Comparison of ENCODE assay signal across 39 cellular contexts in the genomic region with DNA sequence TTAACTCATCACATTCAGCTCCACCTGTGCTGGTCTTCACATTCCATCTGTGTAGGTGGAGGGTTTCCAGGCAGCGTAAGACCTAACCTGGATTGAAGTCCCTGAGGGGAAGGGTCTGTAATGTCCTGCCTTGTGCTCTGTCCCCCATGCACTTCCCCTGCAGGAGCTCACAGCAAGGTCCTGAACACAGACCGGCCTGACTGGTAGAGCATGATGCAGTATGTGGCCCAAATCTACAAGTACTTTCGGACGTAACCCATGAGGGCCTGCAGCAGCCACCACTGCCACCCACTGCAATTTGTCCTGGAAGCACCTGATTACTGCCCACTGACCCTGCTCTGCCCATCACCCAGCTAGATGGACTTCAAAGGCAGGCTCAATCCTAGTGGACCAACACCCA.
"Had no signal": no experiment of that assay in that cellular context is flagged by ENCODE, and none has a peak within 500 bp of the region (broad histone marks: within the 10 kb centered on the region; RNA-seq: fewer than 3 reads in every experiment).

No MANE protein-coding gene starts in this region.

- H3K4me1 Mint-ChIP-seq: activated CD4-positive, alpha-beta T cell treated with anti-CD3 and anti-CD28 coated beads for 36 hours; activated CD4-positive, alpha-beta T cell treated with anti-CD3 and anti-CD28 coated beads, Interleukin-2, amount 10 ng/mL, durations not matched to agents 24 days and 14 days; activated CD8-positive, alpha-beta memory T cell treated with anti-CD3 and anti-CD28 coated beads, Interleukin-2, amount 10 ng/mL, durations not matched to agents 7 days and 5 days; activated naive CD4-positive, alpha-beta T cell treated with anti-CD3 and anti-CD28 coated beads, Interleukin-2, amount 50 U/mL, for 24 hours; activated naive CD8-positive, alpha-beta T cell treated with anti-CD3 and anti-CD28 coated beads for 36 hours; activated naive CD8-positive, alpha-beta T cell treated with anti-CD3 and anti-CD28 coated beads, Interleukin-2, amount 50 U/mL, for 24 hours; brain; T-helper 17 cell had no signal

- DNase-seq: activated CD4-positive, alpha-beta memory T cell treated with anti-CD3 and anti-CD28 coated beads for 36 hours; activated CD4-positive, alpha-beta T cell treated with anti-CD3 and anti-CD28 coated beads for 36 hours; activated CD4-positive, alpha-beta T cell treated with anti-CD3 and anti-CD28 coated beads, Interleukin-2, amount 10 ng/mL, durations not matched to agents 24 days and 14 days; activated CD4-positive, CD25-positive, alpha-beta regulatory T cell; activated CD4-positive, CD25-positive, alpha-beta regulatory T cell treated with anti-CD3 and anti-CD28 coated beads, Interleukin-2, amount 50 U/mL, for 72 hours; activated CD8-positive, alpha-beta memory T cell treated with anti-CD3 and anti-CD28 coated beads, Interleukin-2, amount 50 U/mL, for 4 hours; activated CD8-positive, alpha-beta T cell treated with anti-CD3 and anti-CD28 coated beads, Interleukin-2, amount 10 ng/mL, durations not matched to agents 7 days and 5 days; activated effector memory CD4-positive, alpha-beta T cell treated with anti-CD3 and anti-CD28 coated beads, Interleukin-2, amount 50 U/mL, for 16 hours; activated naive CD4-positive, alpha-beta T cell treated with anti-CD3 and anti-CD28 coated beads for 36 hours; activated naive CD8-positive, alpha-beta T cell treated with anti-CD3 and anti-CD28 coated beads for 36 hours; activated naive CD8-positive, alpha-beta T cell treated with anti-CD3 and anti-CD28 coated beads, Interleukin-2, amount 50 U/mL, for 24 hours; activated T-cell treated with anti-CD3 and anti-CD28 coated beads, Interleukin-2, amount 50 U/mL, for 1 hour; activated T-cell treated with anti-CD3 and anti-CD28 coated beads, Interleukin-2, amount 50 U/mL, for 48 hours; adrenal gland; amygdala; aorta; central memory CD4-positive, alpha-beta T cell; cerebellar nuclear complex; colonic mucosa; dorsolateral prefrontal cortex; effector memory CD4-positive, alpha-beta T cell; erythroblast; esophagus squamous epithelium; foreskin melanocyte; heart right ventricle; T-helper 17 cell; T1000; WERI-Rb-1 had no signal

- H3K27me3 ChIP-seq: adrenal gland, breast epithelium, cardiac muscle cell, colonic mucosa, esophagus squamous epithelium, gastroesophageal sphincter, heart right ventricle, hepatocyte had no signal

- H3K4me3 ChIP-seq: adrenal gland, breast epithelium, cardiac muscle cell, colonic mucosa, dorsolateral prefrontal cortex, esophagus squamous epithelium, gastroesophageal sphincter, heart right ventricle, hepatocyte had no signal

- H3K9me3 ChIP-seq: adrenal gland, breast epithelium, colonic mucosa, esophagus squamous epithelium, gastroesophageal sphincter, heart right ventricle had no signal

- H3K36me3 Mint-ChIP-seq: activated CD4-positive, alpha-beta memory T cell treated with anti-CD3 and anti-CD28 coated beads for 36 hours; activated CD8-positive, alpha-beta memory T cell treated with anti-CD3 and anti-CD28 coated beads, Interleukin-2, amount 10 ng/mL, durations not matched to agents 7 days and 5 days; activated naive CD4-positive, alpha-beta T cell treated with anti-CD3 and anti-CD28 coated beads, Interleukin-2, amount 50 U/mL, for 24 hours; activated naive CD8-positive, alpha-beta T cell treated with anti-CD3 and anti-CD28 coated beads for 36 hours; brain had no signal

- H3K9me3 Mint-ChIP-seq: activated CD4-positive, alpha-beta memory T cell treated with anti-CD3 and anti-CD28 coated beads for 36 hours; activated CD4-positive, alpha-beta T cell treated with anti-CD3 and anti-CD28 coated beads, Interleukin-2, amount 10 ng/mL, durations not matched to agents 24 days and 14 days; activated naive CD4-positive, alpha-beta T cell treated with anti-CD3 and anti-CD28 coated beads for 36 hours; activated naive CD4-positive, alpha-beta T cell treated with anti-CD3 and anti-CD28 coated beads, Interleukin-2, amount 50 U/mL, for 24 hours; activated naive CD8-positive, alpha-beta T cell treated with anti-CD3 and anti-CD28 coated beads for 36 hours; activated naive CD8-positive, alpha-beta T cell treated with anti-CD3 and anti-CD28 coated beads, Interleukin-2, amount 50 U/mL, for 24 hours; activated T-helper 1 cell treated with anti-CD3 and anti-CD28 coated beads, Interleukin-12 subunit alpha, Interleukin-12 subunit beta, Interleukin-2, Interleukin-4 antibody, amounts not matched to agents 30 ng/mL and 10 ng/mL and 1 ng/mL, durations not matched to agents 14 hours and 24 hours and 36 hours; activated T-helper 2 cell treated with anti-CD3 and anti-CD28 coated beads, Interferon-gamma antibody, Interleukin-2, Interleukin-4, amounts not matched to agents 10 μg/mL and 5 μg/mL and 100 μg/mL, durations not matched to agents 14 hours and 24 hours and 36 hours; brain; dendritic cell treated with granulocyte-macrophage colony-stimulating factor and Interleukin-4, amounts not matched to agents 40 ng/mL and 50 ng/mL, for 4 days; T-helper 2 cell treated with Interferon-gamma antibody and Interleukin-4, amounts not matched to agents 5 μg/mL and 100 μg/mL, for 36 hours had no signal

- H3K4me2 ChIP-seq: hepatocyte had no signal

- H3K4me1 ChIP-seq: adrenal gland, breast epithelium, colonic mucosa, gastroesophageal sphincter had no signal

- ATAC-seq: activated CD4-positive, alpha-beta T cell treated with anti-CD3 and anti-CD28 coated beads for 36 hours; activated CD8-positive, alpha-beta memory T cell treated with anti-CD3 and anti-CD28 coated beads, Interleukin-2, amount 10 ng/mL, durations not matched to agents 7 days and 5 days; activated CD8-positive, alpha-beta T cell treated with anti-CD3 and anti-CD28 coated beads, Interleukin-2, amount 10 ng/mL, durations not matched to agents 7 days and 5 days; activated naive CD8-positive, alpha-beta T cell treated with anti-CD3 and anti-CD28 coated beads, Interleukin-2, amount 50 U/mL, for 24 hours; gastroesophageal sphincter; heart right ventricle; T-helper 17 cell had no signal

- H3K27ac Mint-ChIP-seq: activated CD4-positive, alpha-beta memory T cell treated with anti-CD3 and anti-CD28 coated beads for 36 hours; activated CD4-positive, alpha-beta T cell treated with anti-CD3 and anti-CD28 coated beads for 36 hours; activated CD4-positive, alpha-beta T cell treated with anti-CD3 and anti-CD28 coated beads, Interleukin-2, amount 10 ng/mL, durations not matched to agents 24 days and 14 days; activated CD8-positive, alpha-beta memory T cell treated with anti-CD3 and anti-CD28 coated beads, Interleukin-2, amount 10 ng/mL, durations not matched to agents 7 days and 5 days; activated CD8-positive, alpha-beta T cell treated with anti-CD3 and anti-CD28 coated beads, Interleukin-2, amount 10 ng/mL, durations not matched to agents 7 days and 5 days; activated naive CD4-positive, alpha-beta T cell treated with anti-CD3 and anti-CD28 coated beads for 36 hours; activated naive CD4-positive, alpha-beta T cell treated with anti-CD3 and anti-CD28 coated beads, Interleukin-2, amount 50 U/mL, for 24 hours; activated naive CD8-positive, alpha-beta T cell treated with anti-CD3 and anti-CD28 coated beads for 36 hours; activated naive CD8-positive, alpha-beta T cell treated with anti-CD3 and anti-CD28 coated beads, Interleukin-2, amount 50 U/mL, for 24 hours; activated T-helper 1 cell treated with anti-CD3 and anti-CD28 coated beads, Interleukin-12 subunit alpha, Interleukin-12 subunit beta, Interleukin-2, Interleukin-4 antibody, amounts not matched to agents 30 ng/mL and 10 ng/mL and 1 ng/mL, durations not matched to agents 14 hours and 24 hours and 36 hours; activated T-helper 2 cell treated with anti-CD3 and anti-CD28 coated beads, Interferon-gamma antibody, Interleukin-2, Interleukin-4, amounts not matched to agents 10 μg/mL and 5 μg/mL and 100 μg/mL, durations not matched to agents 14 hours and 24 hours and 36 hours; brain; dendritic cell treated with granulocyte-macrophage colony-stimulating factor and Interleukin-4, amounts not matched to agents 40 ng/mL and 50 ng/mL, for 4 days; T-helper 17 cell; T-helper 2 cell treated with Interferon-gamma antibody and Interleukin-4, amounts not matched to agents 5 μg/mL and 100 μg/mL, for 36 hours had no signal

- H3K36me3 ChIP-seq: adrenal gland, breast epithelium, cardiac muscle cell, colonic mucosa, esophagus squamous epithelium, gastroesophageal sphincter, heart right ventricle, WERI-Rb-1 had no signal

- H3K27ac ChIP-seq: adrenal gland, breast epithelium, cardiac muscle cell, colonic mucosa, dorsolateral prefrontal cortex, esophagus squamous epithelium, gastroesophageal sphincter, hepatocyte, WERI-Rb-1 had no signal

- H3K27me3 Mint-ChIP-seq: activated CD4-positive, alpha-beta T cell treated with anti-CD3 and anti-CD28 coated beads for 36 hours; activated naive CD4-positive, alpha-beta T cell treated with anti-CD3 and anti-CD28 coated beads, Interleukin-2, amount 50 U/mL, for 24 hours; activated naive CD8-positive, alpha-beta T cell treated with anti-CD3 and anti-CD28 coated beads for 36 hours; activated naive CD8-positive, alpha-beta T cell treated with anti-CD3 and anti-CD28 coated beads, Interleukin-2, amount 50 U/mL, for 24 hours; dendritic cell treated with granulocyte-macrophage colony-stimulating factor and Interleukin-4, amounts not matched to agents 40 ng/mL and 50 ng/mL, for 4 days had no signal

- H2AFZ ChIP-seq: hepatocyte had no signal

- H3K4me3 Mint-ChIP-seq: activated CD4-positive, alpha-beta memory T cell treated with anti-CD3 and anti-CD28 coated beads for 36 hours; activated CD4-positive, alpha-beta T cell treated with anti-CD3 and anti-CD28 coated beads for 36 hours; activated CD4-positive, alpha-beta T cell treated with anti-CD3 and anti-CD28 coated beads, Interleukin-2, amount 10 ng/mL, durations not matched to agents 24 days and 14 days; activated CD8-positive, alpha-beta memory T cell treated with anti-CD3 and anti-CD28 coated beads, Interleukin-2, amount 10 ng/mL, durations not matched to agents 7 days and 5 days; activated CD8-positive, alpha-beta T cell treated with anti-CD3 and anti-CD28 coated beads, Interleukin-2, amount 10 ng/mL, durations not matched to agents 7 days and 5 days; activated naive CD4-positive, alpha-beta T cell treated with anti-CD3 and anti-CD28 coated beads for 36 hours; activated naive CD4-positive, alpha-beta T cell treated with anti-CD3 and anti-CD28 coated beads, Interleukin-2, amount 50 U/mL, for 24 hours; activated naive CD8-positive, alpha-beta T cell treated with anti-CD3 and anti-CD28 coated beads for 36 hours; activated naive CD8-positive, alpha-beta T cell treated with anti-CD3 and anti-CD28 coated beads, Interleukin-2, amount 50 U/mL, for 24 hours; activated T-helper 1 cell treated with anti-CD3 and anti-CD28 coated beads, Interleukin-12 subunit alpha, Interleukin-12 subunit beta, Interleukin-2, Interleukin-4 antibody, amounts not matched to agents 30 ng/mL and 10 ng/mL and 1 ng/mL, durations not matched to agents 14 hours and 24 hours and 36 hours; brain; dendritic cell treated with granulocyte-macrophage colony-stimulating factor and Interleukin-4, amounts not matched to agents 40 ng/mL and 50 ng/mL, for 4 days; T-helper 17 cell; T-helper 2 cell treated with Interferon-gamma antibody and Interleukin-4, amounts not matched to agents 5 μg/mL and 100 μg/mL, for 36 hours had no signal

- H3K79me2 ChIP-seq: hepatocyte had no signal
